8 cellular contexts compared by ENCODE assay signal in genomic region chr6:166017032-166017635, GRCh38.
"Had no signal": no experiment of that assay in that cellular context is flagged by ENCODE, and none has a peak within 500 bp of the region (broad histone marks: within the 10 kb centered on the region; RNA-seq: fewer than 3 reads in every experiment).

No MANE protein-coding gene starts in this region.

- H2AFZ ChIP-seq: GM23338 had no signal

- ATAC-seq: GM23338 had no signal

- FAIRE-seq: H1, H54, HTR-8/SVneo had no signal

- H3K4me2 ChIP-seq: GM23338 had no signal

- H3K36me3 Mint-ChIP-seq: IgD-negative memory B cell had no signal

- H3K27ac Mint-ChIP-seq: GM23338, H9, IgD-negative memory B cell had no signal

- H3K4me3 Mint-ChIP-seq: GM23338, H9, IgD-negative memory B cell had no signal

- H3K4me1 Mint-ChIP-seq: IgD-negative memory B cell had no signal

- DNase-seq: H9, HCEC 1CT, KG1 had no signal

- H3K4me3 ChIP-seq: GM23338 had no signal
